ENCODE assay signal across 15 cellular contexts in the genomic region with DNA sequence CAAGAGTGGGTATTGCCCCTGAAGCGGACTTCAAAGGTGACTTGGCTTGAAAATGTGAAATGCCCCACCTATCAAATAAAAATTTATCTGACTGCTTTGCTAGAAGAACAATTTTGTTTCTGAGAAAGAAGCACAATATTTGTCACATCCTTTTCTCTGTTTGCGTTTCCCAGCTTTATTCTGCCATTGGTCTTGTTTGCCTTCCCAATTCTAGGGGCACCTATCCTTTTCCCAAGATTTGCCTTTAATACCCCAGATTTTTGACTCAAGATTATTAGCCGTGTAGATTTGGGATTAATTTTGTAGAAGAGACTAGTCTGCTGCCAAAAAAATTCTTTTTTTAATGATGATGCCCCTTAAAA.
"Had no signal": no experiment of that assay in that cellular context is flagged by ENCODE, and none has a peak within 500 bp of the region (broad histone marks: within the 10 kb centered on the region; RNA-seq: fewer than 3 reads in every experiment).

No MANE protein-coding gene starts in this region.

- H3K36me3 ChIP-seq: esophagus squamous epithelium, neutrophil, thyroid gland, vagina had no signal

- H3K4me1 Mint-ChIP-seq: central memory CD8-positive, alpha-beta T cell; immature natural killer cell; stimulated activated memory B cell treated with anti-CD40 and anti-IgM and Interleukin-4, amounts not matched to agents 10 μg/mL and 1 μg/mL and 100 μg/mL, for 72 hours had no signal

- H3K9me3 Mint-ChIP-seq: central memory CD8-positive, alpha-beta T cell; immature natural killer cell; naive thymus-derived CD8-positive, alpha-beta T cell; stimulated activated memory B cell treated with anti-CD40 and anti-IgM and Interleukin-4, amounts not matched to agents 10 μg/mL and 1 μg/mL and 100 μg/mL, for 72 hours had no signal

- H3K27me3 ChIP-seq: body of pancreas, esophagus squamous epithelium, neutrophil, thyroid gland, vagina had no signal

- H3K4me3 Mint-ChIP-seq: activated naive CD8-positive, alpha-beta T cell; central memory CD8-positive, alpha-beta T cell; immature natural killer cell; naive thymus-derived CD8-positive, alpha-beta T cell; stimulated activated memory B cell treated with anti-CD40 and anti-IgM and Interleukin-4, amounts not matched to agents 10 μg/mL and 1 μg/mL and 100 μg/mL, for 72 hours had no signal

- H3K9me3 ChIP-seq: body of pancreas, esophagus squamous epithelium, neutrophil, thyroid gland, vagina had no signal

- ATAC-seq: naive thymus-derived CD8-positive, alpha-beta T cell; stimulated activated memory B cell treated with anti-CD40 and anti-IgM and Interleukin-4, amounts not matched to agents 10 μg/mL and 1 μg/mL and 100 μg/mL, for 72 hours had no signal

- H3K27ac ChIP-seq: esophagus squamous epithelium, neutrophil, thyroid gland, vagina had no signal

- DNase-seq: activated CD4-positive, alpha-beta T cell treated with anti-CD3 and anti-CD28 coated beads for 48 hours; activated CD8-positive, alpha-beta memory T cell treated with anti-CD3 and anti-CD28 coated beads, Interleukin-2, amount 50 U/mL, for 48 hours; activated gamma-delta T cell treated with Interleukin-2 at 50 U/mL for 16 hours; cortex of kidney; effector CD4-positive, alpha-beta T cell; esophagus squamous epithelium; immature natural killer cell; naive thymus-derived CD8-positive, alpha-beta T cell had no signal

- H3K27me3 Mint-ChIP-seq: activated naive CD8-positive, alpha-beta T cell; central memory CD8-positive, alpha-beta T cell; naive thymus-derived CD8-positive, alpha-beta T cell; stimulated activated memory B cell treated with anti-CD40 and anti-IgM and Interleukin-4, amounts not matched to agents 10 μg/mL and 1 μg/mL and 100 μg/mL, for 72 hours had no signal

- H3K4me3 ChIP-seq: body of pancreas, esophagus squamous epithelium, thyroid gland, vagina had no signal

- H3K27ac Mint-ChIP-seq: activated naive CD8-positive, alpha-beta T cell; immature natural killer cell; stimulated activated memory B cell treated with anti-CD40 and anti-IgM and Interleukin-4, amounts not matched to agents 10 μg/mL and 1 μg/mL and 100 μg/mL, for 72 hours had no signal

- H3K4me1 ChIP-seq: thyroid gland, vagina had no signal
